In genomic region chr5:87268970-87269377, GRCh38 we compare ENCODE assay signal across 8 cellular contexts. TPM values are rescaled to one million over a fixed set of nuclear protein-coding genes. Genes with fewer than 3 reads are reported as not detected.
A peak's percentile ranks its signal among the peaks of the same experiment; 100 is the strongest.
DNase-seq lines count a peak whose midpoint lies in the region; ATAC-seq, FAIRE-seq and TF ChIP-seq lines count a peak whose summit lies in the region.

No MANE protein-coding gene starts in this region.

- no peak for TF ChIP-seq EP300 in A549 (IDR thresholded peaks at IDR 0.05)

- peak overlapping the region; percentile 85 for H3K4me2 ChIP-seq in A549

- peaks cover 10% of the 10 kb centered on the region for H3K4me1 ChIP-seq in A549
- peaks cover 24% of the 10 kb centered on the region for H3K4me1 ChIP-seq in HUES6 (ENCODE audit: control insufficient read depth, insufficient read depth, low read length)
- peaks cover 10% of the 10 kb centered on the region for H3K4me1 ChIP-seq in mucosa of descending colon (ENCODE audit: low read depth)

- peak overlapping the region; percentile 82 for H3K9ac ChIP-seq in HUES6 (ENCODE audit: low read length)

- H3K27me3 ChIP-seq in HUES6 (ENCODE audit: control insufficient read depth, insufficient read depth, low read length) (peaks cover 8% of the 10 kb centered on the region; the same call in 1 of the 2 replicates), bronchial epithelial cell (ENCODE audit: control insufficient read depth, insufficient read depth, low read length) (no peaks in the 10 kb centered on the region)

- TF ChIP-seq CTCF in A549 (IDR thresholded peaks at IDR 0.05): no peak
- TF ChIP-seq CTCF in bronchial epithelial cell (IDR thresholded peaks at IDR 0.05; ENCODE audit: insufficient read depth, low read length, severe bottlenecking): no peak
- no peak for TF ChIP-seq CTCF in mucosa of descending colon (IDR thresholded peaks at IDR 0.05)

- H3K9me3 ChIP-seq in A549: no peaks in the 10 kb centered on the region
- no peaks in the 10 kb centered on the region for H3K9me3 ChIP-seq in HUES6 (ENCODE audit: control insufficient read depth, insufficient read depth, low read depth, low read length)
- H3K9me3 ChIP-seq in mucosa of descending colon: no peaks in the 10 kb centered on the region

- TF ChIP-seq RAD21 in A549 (conservative IDR thresholded peaks at IDR 0.05 in 1 of 2, IDR thresholded peaks at IDR 0.05 in 1 of 2): no peak

- H3K36me3 ChIP-seq in HUES6 (ENCODE audit: control insufficient read depth, insufficient read depth, low read length) (no peaks in the 10 kb centered on the region), bronchial epithelial cell (ENCODE audit: control insufficient read depth, insufficient read depth, low read length) (no peaks in the 10 kb centered on the region), mucosa of descending colon (ENCODE audit: low read depth) (no peaks in the 10 kb centered on the region)

- no peak for TF ChIP-seq POLR2A in A549 (IDR thresholded peaks at IDR 0.05; ENCODE audit: low read length)

- WGBS in A549 (ENCODE audit: missing lambda C conversion rate): 11% methylated on average over 4 of the region's 4 CpGs

- FAIRE-seq in A549 (lab: Jason Lieb, UNC) (no peak), bronchial epithelial cell (lab: Jason Lieb, UNC) (no peak)

- no peak for DNase-seq in A549 (ENCODE audit: low read depth in 1 of 2, low spot score in 1 of 2)
- DNase-seq in bronchial epithelial cell (ENCODE audit: low read depth): peak; percentile 18
- DNase-seq in mucosa of descending colon: no peak
- DNase-seq in NCI-H187 (lab: John Stamatoyannopoulos, UW): no peak
- DNase-seq in cerebellum (ENCODE audit: low spot score): no peak
- no peak for DNase-seq in DMS153 (lab: John Stamatoyannopoulos, UW)
- DNase-seq in activated CD4-positive, CD25-positive, alpha-beta regulatory T cell treated with anti-CD3 and anti-CD28 coated beads, Interleukin-2, amount 50 U/mL, for 72 hours: no peak

- intact Hi-C loops in mucosa of descending colon (cut with DNase I, micrococcal nuclease): no loop called here

- POLR2A ChIA-PET in A549 (lab: Yijun Ruan, JAX): interaction anchor here (1.3 to 1.8 kb wide), 3 partner anchors 15 to 199 kb away, joined by 4 to 12 read pairs (median 5); no protein-coding TSS in a partner anchor

- CTCF ChIA-PET in A549 (lab: Yijun Ruan, JAX): interaction anchor here (0.6 to 1.4 kb wide), 3 partner anchors 37 to 199 kb away, joined by 3 to 5 read pairs (median 4); no protein-coding TSS in a partner anchor

- peak overlapping the region; percentile 90 to 97 for H3K27ac ChIP-seq in A549
- H3K27ac ChIP-seq in HUES6 (ENCODE audit: low read depth, low read length): no peak overlapping the region

- H3K4me3 ChIP-seq in A549 (peak overlapping the region; percentile 76), HUES6 (ENCODE audit: low read depth, low read length) (peak overlapping the region; percentile 99), bronchial epithelial cell (ENCODE audit: low read depth, low read length) (peak overlapping the region; percentile 68), mucosa of descending colon (peak overlapping the region; percentile 74)

- ATAC-seq in A549 (no peak), mucosa of descending colon (no peak)

TF ChIP-seq in A549, 52 proteins besides CTCF, POLR2A, EP300 and RAD21:
- no peak for TF ChIP-seq GATA3 (IDR thresholded peaks at IDR 0.05; ENCODE audit: borderline replicate concordance)
- no peak for TF ChIP-seq HOXB5 (CRISPR knock-in tag; IDR thresholded peaks at IDR 0.05)
- no peak for TF ChIP-seq ZFP36 (IDR thresholded peaks at IDR 0.05; ENCODE audit: borderline replicate concordance, partially characterized antibody)
- TF ChIP-seq, protein P1, sequence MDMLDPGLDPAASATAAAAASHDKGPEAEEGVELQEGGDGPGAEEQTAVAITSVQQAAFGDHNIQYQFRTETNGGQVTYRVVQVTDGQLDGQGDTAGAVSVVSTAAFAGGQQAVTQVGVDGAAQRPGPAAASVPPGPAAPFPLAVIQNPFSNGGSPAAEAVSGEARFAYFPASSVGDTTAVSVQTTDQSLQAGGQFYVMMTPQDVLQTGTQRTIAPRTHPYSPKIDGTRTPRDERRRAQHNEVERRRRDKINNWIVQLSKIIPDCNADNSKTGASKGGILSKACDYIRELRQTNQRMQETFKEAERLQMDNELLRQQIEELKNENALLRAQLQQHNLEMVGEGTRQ (IDR thresholded peaks at IDR 0.05): no peak
- TF ChIP-seq ZNF302 (CRISPR knock-in tag; IDR thresholded peaks at IDR 0.05): no peak
- no peak for TF ChIP-seq CHD4 (IDR thresholded peaks at IDR 0.05; ENCODE audit: borderline replicate concordance)
- no peak for TF ChIP-seq FOSB (CRISPR knock-in tag; IDR thresholded peaks at IDR 0.05)
- TF ChIP-seq EHMT2 (IDR thresholded peaks at IDR 0.05; ENCODE audit: low read depth): no peak
- TF ChIP-seq, protein P2, sequence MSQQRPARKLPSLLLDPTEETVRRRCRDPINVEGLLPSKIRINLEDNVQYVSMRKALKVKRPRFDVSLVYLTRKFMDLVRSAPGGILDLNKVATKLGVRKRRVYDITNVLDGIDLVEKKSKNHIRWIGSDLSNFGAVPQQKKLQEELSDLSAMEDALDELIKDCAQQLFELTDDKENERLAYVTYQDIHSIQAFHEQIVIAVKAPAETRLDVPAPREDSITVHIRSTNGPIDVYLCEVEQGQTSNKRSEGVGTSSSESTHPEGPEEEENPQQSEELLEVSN (IDR thresholded peaks at IDR 0.05; ENCODE audit: borderline replicate concordance, low read depth): no peak
- TF ChIP-seq BHLHE40 (IDR thresholded peaks at IDR 0.05; ENCODE audit: low read depth, low read length): no peak
- TF ChIP-seq, protein P3, sequence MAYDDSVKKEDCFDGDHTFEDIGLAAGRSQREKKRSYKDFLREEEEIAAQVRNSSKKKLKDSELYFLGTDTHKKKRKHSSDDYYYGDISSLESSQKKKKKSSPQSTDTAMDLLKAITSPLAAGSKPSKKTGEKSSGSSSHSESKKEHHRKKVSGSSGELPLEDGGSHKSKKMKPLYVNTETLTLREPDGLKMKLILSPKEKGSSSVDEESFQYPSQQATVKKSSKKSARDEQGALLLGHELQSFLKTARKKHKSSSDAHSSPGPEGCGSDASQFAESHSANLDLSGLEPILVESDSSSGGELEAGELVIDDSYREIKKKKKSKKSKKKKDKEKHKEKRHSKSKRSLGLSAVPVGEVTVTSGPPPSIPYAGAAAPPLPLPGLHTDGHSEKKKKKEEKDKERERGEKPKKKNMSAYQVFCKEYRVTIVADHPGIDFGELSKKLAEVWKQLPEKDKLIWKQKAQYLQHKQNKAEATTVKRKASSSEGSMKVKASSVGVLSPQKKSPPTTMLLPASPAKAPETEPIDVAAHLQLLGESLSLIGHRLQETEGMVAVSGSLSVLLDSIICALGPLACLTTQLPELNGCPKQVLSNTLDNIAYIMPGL (CRISPR knock-in tag; IDR thresholded peaks at IDR 0.05; ENCODE audit: borderline replicate concordance): no peak
- no peak for TF ChIP-seq KDM1A (IDR thresholded peaks at IDR 0.05; ENCODE audit: low read depth)
- TF ChIP-seq, protein P4, sequence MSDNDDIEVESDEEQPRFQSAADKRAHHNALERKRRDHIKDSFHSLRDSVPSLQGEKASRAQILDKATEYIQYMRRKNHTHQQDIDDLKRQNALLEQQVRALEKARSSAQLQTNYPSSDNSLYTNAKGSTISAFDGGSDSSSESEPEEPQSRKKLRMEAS (IDR thresholded peaks at IDR 0.05): no peak
- no peak for TF ChIP-seq FOSL2 (IDR thresholded peaks at IDR 0.05)
- no peak for TF ChIP-seq FOSL2 (CRISPR knock-in tag; IDR thresholded peaks at IDR 0.05)
- TF ChIP-seq NR3C1 (IDR thresholded peaks at IDR 0.05): no peak
- no peak for TF ChIP-seq RARB (CRISPR knock-in tag; IDR thresholded peaks at IDR 0.05)

RNA-seq across cellular contexts. Expression of gene RASA1, which starts 1.3 kb away (rescaled TPM):
- polyA plus RNA-seq in A549 (2011; rRNA removed) (40.8 and 41.5 TPM in 2 replicates), A549 (2017; fragmentation: RNase III; extraction: RNeasy Plus Mini Kit Qiagen cat#74134 plus additional on column Dnase treatment) (18.0 to 19.1 TPM (median 18.3 TPM) in 3 replicates)
- 10.9 and 12.1 TPM in 2 replicates for polyA plus RNA-seq in A549 (2012; cell fraction: cytosol; rRNA removed)
- polyA plus RNA-seq in A549 (2012; cell fraction: nucleus; rRNA removed): 7.9 and 10.9 TPM in 2 replicates
- 12.9 and 15.3 TPM in 2 replicates for polyA minus RNA-seq in A549 (2011; rRNA and poly(A)+ RNA removed)
- total RNA-seq in bronchial epithelial cell (22.6 and 32.3 TPM in 2 replicates), mucosa of descending colon (10 to 100 TPM; 25.0 to 27.0 (median 25.8) TPM), cerebellum (46.8 TPM)
